In genomic region chr10:88164471-88164870, GRCh38 we compare ENCODE assay signal across 21 cellular contexts.
A peak's percentile ranks its signal among the peaks of the same experiment; 100 is the strongest.
DNase-seq lines count a peak whose midpoint lies in the region; ATAC-seq, FAIRE-seq and TF ChIP-seq lines count a peak whose summit lies in the region.
"Had no signal": no experiment of that assay in that cellular context is flagged by ENCODE, and none has a peak within 500 bp of the region (broad histone marks: within the 10 kb centered on the region; RNA-seq: fewer than 3 reads in every experiment).

No MANE protein-coding gene starts in this region.

- H3K23ac ChIP-seq in IMR-90 (ENCODE audit: low read depth, low read length) (no peak overlapping the region), H1 (ENCODE audit: insufficient read length) (no peak overlapping the region), trophoblast cell (ENCODE audit: low read length) (no peak overlapping the region)

- TF ChIP-seq CTCF in IMR-90 (conservative IDR thresholded peaks at IDR 0.05; ENCODE audit: low read depth, low read length) (no peak), H1 (IDR thresholded peaks at IDR 0.05; ENCODE audit: control extremely low read depth in 1 of 3, insufficient read depth in 1 of 3, low read depth in 1 of 3, low read length in 3 of 3) (no peak), GM20000 (IDR thresholded peaks at IDR 0.05; ENCODE audit: extremely low read depth, missing control alignments) (no peak), psoas muscle (IDR thresholded peaks at IDR 0.05) (no peak), BE2C (IDR thresholded peaks at IDR 0.05; ENCODE audit: low read depth, low read length) (no peak)

- H4K20me1 ChIP-seq in IMR-90 (ENCODE audit: insufficient read depth, low read length) (no peaks in the 10 kb centered on the region), H1 (replicated peaks in 1 of 2; ENCODE audit: control insufficient read depth in 1 of 2, insufficient read depth in 2 of 2, low read length in 2 of 2) (no peaks in the 10 kb centered on the region)

- H3K36me3 Mint-ChIP-seq in activated T-helper 2 cell treated with anti-CD3 and anti-CD28 coated beads, Interferon-gamma antibody, Interleukin-2, Interleukin-4, amounts not matched to agents 10 μg/mL and 5 μg/mL and 100 μg/mL, durations not matched to agents 14 hours and 24 hours and 36 hours (ENCODE audit: low read depth) = peaks cover 4% of the 10 kb centered on the region
- H3K36me3 Mint-ChIP-seq: CD14-positive monocyte had no signal

- no peak overlapping the region for H2AK9ac ChIP-seq in IMR-90 (replicated peaks; ENCODE audit: low read depth, low read length, poor library complexity)

- DNase-seq in G401 (ENCODE audit: low spot score) = peak; percentile 69
- no peak for DNase-seq in IMR-90
- DNase-seq in H1 (ENCODE audit: low read depth in 1 of 2, low spot score in 2 of 2) = no peak
- no peak for DNase-seq in trophoblast cell
- DNase-seq in GM20000 (ENCODE audit: low spot score) = no peak
- no peak for DNase-seq in psoas muscle
- no peak for DNase-seq in BE2C
- DNase-seq in activated T-helper 2 cell treated with anti-CD3 and anti-CD28 coated beads, Interferon-gamma antibody, Interleukin-2, Interleukin-4, amounts not matched to agents 10 μg/mL and 5 μg/mL and 100 μg/mL, durations not matched to agents 14 hours and 24 hours and 36 hours (ENCODE audit: low spot score) = no peak
- DNase-seq: EL, HCEC 1CT, KG1, NCI-H1092 treated with DMSO at 0.1 percent for 48 hours, NCI-H146, NCI-H2029, NCI-H226, NCI-H510A treated with DMSO at 0.1 percent for 48 hours, NCI-H748 treated with DMSO at 0.1 percent for 48 hours, PC-9, SIG-M5 had no signal

- H3K79me1 ChIP-seq in IMR-90 (ENCODE audit: low read depth in 1 of 2, low read length in 2 of 2) (no peaks in the 10 kb centered on the region), H1 (ENCODE audit: low read depth, low read length) (no peaks in the 10 kb centered on the region), trophoblast cell (ENCODE audit: low read length) (no peaks in the 10 kb centered on the region)

- H3K9me3 Mint-ChIP-seq in activated T-helper 2 cell treated with anti-CD3 and anti-CD28 coated beads, Interferon-gamma antibody, Interleukin-2, Interleukin-4, amounts not matched to agents 10 μg/mL and 5 μg/mL and 100 μg/mL, durations not matched to agents 14 hours and 24 hours and 36 hours = peaks cover 19% of the 10 kb centered on the region

- H2BK20ac ChIP-seq in IMR-90 (ENCODE audit: low read depth, low read length) (0 out of 2 replicates have a peak overlapping the region, but pooled peaks have one; percentile 8), H1 (ENCODE audit: low read length) (no peak overlapping the region)

- CTCF ChIA-PET in IMR-90 (lab: Yijun Ruan, JAX) = no interaction called here
- CTCF ChIA-PET in H1 (lab: Charles Lee; ENCODE audit: partially characterized antibody) = interaction anchor here (1.7 kb wide), 1 partner anchor 11 kb away, joined by 3 read pairs; no protein-coding TSS in a partner anchor

- H2BK15ac ChIP-seq in IMR-90 (ENCODE audit: low read depth, low read length) (0 out of 3 replicates have a peak overlapping the region, but pooled peaks have one; percentile 20), H1 (ENCODE audit: low read length) (no peak overlapping the region)

- H3K14ac ChIP-seq in IMR-90 (replicated peaks; ENCODE audit: low read depth, low read length) (no peak overlapping the region), H1 (ENCODE audit: insufficient read length) (no peak overlapping the region), trophoblast cell (ENCODE audit: low read length) (no peak overlapping the region)

- no peak overlapping the region for H2BK120ac ChIP-seq in IMR-90 (ENCODE audit: low read depth, low read length)
- no peak overlapping the region for H2BK120ac ChIP-seq in H1 (replicated peaks; ENCODE audit: low read depth, low read length)
- H2BK120ac ChIP-seq in trophoblast cell (ENCODE audit: insufficient read depth, low read length, poor library complexity) = no peak overlapping the region

- TF ChIP-seq RAD21 in IMR-90 (IDR thresholded peaks at IDR 0.05; ENCODE audit: low read length) (no peak), H1 (IDR thresholded peaks at IDR 0.05 in 1 of 2, conservative IDR thresholded peaks at IDR 0.05 in 1 of 2; ENCODE audit: low read depth in 2 of 2, low read length in 2 of 2) (no peak)

- H3K36me3 ChIP-seq in IMR-90 (ENCODE audit: control insufficient read depth, insufficient read depth, low read length) (no peaks in the 10 kb centered on the region), H1 (ENCODE audit: control insufficient read depth in 2 of 4, insufficient read depth in 4 of 4, low read length in 3 of 4) (no peaks in the 10 kb centered on the region), trophoblast cell (ENCODE audit: control insufficient read depth in 1 of 2, insufficient read depth in 2 of 2, low read length in 2 of 2) (no peaks in the 10 kb centered on the region), psoas muscle (ENCODE audit: insufficient read depth in 1 of 2, low read depth in 1 of 2) (no peaks in the 10 kb centered on the region), BE2C (no peaks in the 10 kb centered on the region)

- no CpG with 5 or more reads among the region's 1 CpG for WGBS in IMR-90 (ENCODE audit: extremely low coverage in 2 of 2, insufficient read length in 1 of 2), 2 experiments
- WGBS in H1 (ENCODE audit: extremely low coverage in 1 of 2, insufficient coverage in 1 of 2, insufficient read length in 1 of 2, insufficient replicate concordance in 2 of 2, low coverage in 1 of 2, low lambda C conversion rate in 2 of 2, missing lambda C conversion rate in 1 of 2), 2 experiments = 92% methylated on average over 1 of the region's 1 CpG; no CpG with 5 or more reads in 1 of the 2 experiments
- no CpG with 5 or more reads among the region's 1 CpG for WGBS in trophoblast cell (ENCODE audit: extremely low coverage, insufficient coverage, insufficient read length)
- 59 to 64% (median 59%) methylated on average over 1 of the region's 1 CpG for WGBS in psoas muscle, 3 donors

- H3K18ac ChIP-seq in IMR-90 (ENCODE audit: low read depth, low read length) (no peak overlapping the region), H1 (ENCODE audit: extremely low read depth, low read length) (no peak overlapping the region), trophoblast cell (ENCODE audit: low read length) (no peak overlapping the region)

- H2AFZ ChIP-seq in IMR-90 (replicated peaks; ENCODE audit: low read length, poor library complexity) = no peak overlapping the region
- H2AFZ ChIP-seq in H1 (ENCODE audit: low read length) = 0 out of 2 replicates have a peak overlapping the region, but pooled peaks have one; percentile 2
- H2AFZ ChIP-seq in trophoblast cell (ENCODE audit: insufficient read depth, low read length, poor library complexity) = no peak overlapping the region
- H2AFZ ChIP-seq: PC-9 had no signal

- H3K27me3 Mint-ChIP-seq in activated T-helper 2 cell treated with anti-CD3 and anti-CD28 coated beads, Interferon-gamma antibody, Interleukin-2, Interleukin-4, amounts not matched to agents 10 μg/mL and 5 μg/mL and 100 μg/mL, durations not matched to agents 14 hours and 24 hours and 36 hours (ENCODE audit: low read depth) = no peaks in the 10 kb centered on the region

- ATAC-seq in IMR-90 (ENCODE audit: low read depth) (no peak), psoas muscle (no peak)

- POLR2A ChIA-PET in IMR-90 (lab: Charles Lee; ENCODE audit: unreplicated experiment) = no interaction called here
- POLR2A ChIA-PET in H1 (lab: Charles Lee; ENCODE audit: partially characterized antibody) = no interaction called here

- H3K9me3 ChIP-seq in IMR-90 (ENCODE audit: control insufficient read depth, insufficient read depth, low read length) (no peaks in the 10 kb centered on the region), H1 (ENCODE audit: insufficient read depth in 2 of 2, low read depth in 1 of 2, low read length in 1 of 2) (no peaks in the 10 kb centered on the region; a peak in 1 of 4 replicates), trophoblast cell (ENCODE audit: insufficient read depth, low read depth, low read length) (no peaks in the 10 kb centered on the region), psoas muscle (no peaks in the 10 kb centered on the region), BE2C (no peaks in the 10 kb centered on the region)

- dilution Hi-C loops in IMR-90 (cut with HindIII; ENCODE audit: low sequenced_read_pairs, unreplicated experiment) = no loop called here

- H3K79me2 ChIP-seq in H1 (ENCODE audit: control insufficient read depth in 1 of 2, insufficient read depth in 2 of 2, low read length in 2 of 2) (no peaks in the 10 kb centered on the region), trophoblast cell (ENCODE audit: control insufficient read depth, insufficient read depth, low read length, poor library complexity) (no peaks in the 10 kb centered on the region)

- H3K27ac Mint-ChIP-seq in activated T-helper 2 cell treated with anti-CD3 and anti-CD28 coated beads, Interferon-gamma antibody, Interleukin-2, Interleukin-4, amounts not matched to agents 10 μg/mL and 5 μg/mL and 100 μg/mL, durations not matched to agents 14 hours and 24 hours and 36 hours = no peak overlapping the region

- no peak overlapping the region for H3K4me3 ChIP-seq in IMR-90 (ENCODE audit: insufficient read depth, low read depth, low read length)
- no peak overlapping the region for H3K4me3 ChIP-seq in H1 (ENCODE audit: extremely low read depth in 1 of 4, insufficient read depth in 2 of 4, low read depth in 3 of 4, low read length in 4 of 4)
- no peak overlapping the region for H3K4me3 ChIP-seq in trophoblast cell (ENCODE audit: low read depth, low read length)
- no peak overlapping the region for H3K4me3 ChIP-seq in psoas muscle
- H3K4me3 ChIP-seq in BE2C (ENCODE audit: low read depth, low read length) = no peak overlapping the region
- H3K4me3 ChIP-seq: PC-9 had no signal

- intact Hi-C loops in IMR-90 (cut with micrococcal nuclease) (no loop called here), psoas muscle (cut with DNase I) (no loop called here)
- intact Hi-C loops in activated T-helper 2 cell treated with anti-CD3 and anti-CD28 coated beads, Interferon-gamma antibody, Interleukin-2, Interleukin-4, amounts not matched to agents 10 μg/mL and 5 μg/mL and 100 μg/mL, durations not matched to agents 14 hours and 24 hours and 36 hours (cut with micrococcal nuclease) = no loop called here

- no peaks in the 10 kb centered on the region for H3K23me2 ChIP-seq in H1 (ENCODE audit: low read depth, low read length)

- H2AK5ac ChIP-seq in IMR-90 (ENCODE audit: low read depth, low read length) (no peak overlapping the region), H1 (ENCODE audit: low read depth, low read length) (no peak overlapping the region), trophoblast cell (ENCODE audit: low read length) (no peak overlapping the region)

- no peak overlapping the region for H3K4me2 ChIP-seq in IMR-90 (ENCODE audit: low read depth, low read length)
- no peak overlapping the region for H3K4me2 ChIP-seq in H1 (ENCODE audit: insufficient read depth in 1 of 2, low read depth in 2 of 2, low read length in 2 of 2)
- no peak overlapping the region for H3K4me2 ChIP-seq in trophoblast cell (ENCODE audit: low read length)
- H3K4me2 ChIP-seq: PC-9 had no signal

- H3K4me1 Mint-ChIP-seq in activated T-helper 2 cell treated with anti-CD3 and anti-CD28 coated beads, Interferon-gamma antibody, Interleukin-2, Interleukin-4, amounts not matched to agents 10 μg/mL and 5 μg/mL and 100 μg/mL, durations not matched to agents 14 hours and 24 hours and 36 hours (ENCODE audit: low read depth) = peaks cover 21% of the 10 kb centered on the region

- no peak overlapping the region for H4K12ac ChIP-seq in trophoblast cell (ENCODE audit: low read depth, low read length)

- in situ Hi-C loops in G401 (cut with HindIII; ENCODE audit: low sequenced_read_pairs) (no loop called here), IMR-90 (cut with MboI; ENCODE audit: low sequenced_read_pairs) (no loop called here)

- BruUV-seq in IMR-90 (replicated peaks; lab: Mats Ljungman, UMichigan) = no TSS peak

- no peak overlapping the region for H4K8ac ChIP-seq in IMR-90 (ENCODE audit: low read depth in 2 of 2, low read length in 2 of 2)
- no peak overlapping the region for H4K8ac ChIP-seq in H1 (ENCODE audit: extremely low read depth, insufficient read depth, low read length)
- H4K8ac ChIP-seq in trophoblast cell (ENCODE audit: low read depth, low read length) = no peak overlapping the region

- no peak overlapping the region for H3K9ac ChIP-seq in IMR-90 (ENCODE audit: low read depth, low read length)
- no peak overlapping the region for H3K9ac ChIP-seq in H1 (replicated peaks in 1 of 4; ENCODE audit: extremely low read depth in 1 of 4, low read depth in 3 of 4, low read length in 3 of 4)
- peak overlapping the region; percentile 17 for H3K9ac ChIP-seq in trophoblast cell (ENCODE audit: low read length)

- H3K4me1 ChIP-seq in IMR-90 (ENCODE audit: control insufficient read depth, insufficient read depth, low read length) = no peaks in the 10 kb centered on the region
- H3K4me1 ChIP-seq in H1 (replicated peaks in 1 of 4; ENCODE audit: control insufficient read depth in 3 of 4, insufficient read depth in 4 of 4, low read length in 3 of 4) = peaks cover 0 to 3% (median 0%) of the 10 kb centered on the region in 4 experiments; a peak in 1 of 7 replicates
- H3K4me1 ChIP-seq in trophoblast cell (ENCODE audit: control insufficient read depth in 1 of 2, insufficient read depth in 2 of 2, low read length in 2 of 2) = peaks cover 0 to 4% of the 10 kb centered on the region in 2 experiments
- no peaks in the 10 kb centered on the region for H3K4me1 ChIP-seq in psoas muscle
- peaks cover 12% of the 10 kb centered on the region for H3K4me1 ChIP-seq in BE2C

- no peak for TF ChIP-seq POLR2A in IMR-90 (IDR thresholded peaks at IDR 0.05; ENCODE audit: low read depth, low read length)
- no peak for TF ChIP-seq POLR2A in H1 (IDR thresholded peaks at IDR 0.05; ENCODE audit: control extremely low read depth in 1 of 2, low read depth in 2 of 2, low read length in 2 of 2)

- H3K9me1 ChIP-seq in IMR-90 (ENCODE audit: insufficient read depth, low read length) = no peaks in the 10 kb centered on the region

- no peak for TF ChIP-seq EP300 in H1 (IDR thresholded peaks at IDR 0.05; ENCODE audit: borderline replicate concordance in 1 of 2, low read depth in 2 of 2, low read length in 2 of 2)

- FAIRE-seq in H1 (lab: Jason Lieb, UNC) = no peak
- FAIRE-seq: A204.1 had no signal

- H3K27ac ChIP-seq in IMR-90 (ENCODE audit: insufficient read depth, low read length) = no peak overlapping the region
- H3K27ac ChIP-seq in H1 (ENCODE audit: low read depth, low read length) = no peak overlapping the region
- no peak overlapping the region for H3K27ac ChIP-seq in trophoblast cell (ENCODE audit: low read depth, low read length)
- no peak overlapping the region for H3K27ac ChIP-seq in psoas muscle
- H3K27ac ChIP-seq: PC-9 had no signal

- H2BK12ac ChIP-seq in H1 (ENCODE audit: low read depth, low read length) (no peak overlapping the region), trophoblast cell (ENCODE audit: low read length) (no peak overlapping the region)

- H4K91ac ChIP-seq in IMR-90 (ENCODE audit: insufficient read depth, low read depth, low read length) = no peak overlapping the region
- H4K91ac ChIP-seq in H1 (replicated peaks; ENCODE audit: insufficient read length, low read length) = no peak overlapping the region
- H4K91ac ChIP-seq in trophoblast cell (ENCODE audit: low read depth, low read length) = no peak overlapping the region

- no peak overlapping the region for H2BK5ac ChIP-seq in IMR-90 (ENCODE audit: low read depth, low read length, poor library complexity, severe bottlenecking)
- no peak overlapping the region for H2BK5ac ChIP-seq in H1 (ENCODE audit: low read depth, low read length)
- no peak overlapping the region for H2BK5ac ChIP-seq in trophoblast cell (ENCODE audit: low read depth, low read length, poor library complexity)

- no peak overlapping the region for H3K4me3 Mint-ChIP-seq in activated T-helper 2 cell treated with anti-CD3 and anti-CD28 coated beads, Interferon-gamma antibody, Interleukin-2, Interleukin-4, amounts not matched to agents 10 μg/mL and 5 μg/mL and 100 μg/mL, durations not matched to agents 14 hours and 24 hours and 36 hours (ENCODE audit: low read depth)
- H3K4me3 Mint-ChIP-seq: CD14-positive monocyte had no signal

- H3K4ac ChIP-seq in IMR-90 (ENCODE audit: low read depth, low read length) (no peak overlapping the region; the same call in 1 of the 2 replicates), H1 (replicated peaks; ENCODE audit: insufficient read length, low read depth, low read length) (no peak overlapping the region), trophoblast cell (ENCODE audit: low read depth, low read length) (no peak overlapping the region)

- H4K5ac ChIP-seq in IMR-90 (ENCODE audit: low read depth, low read length) (no peak overlapping the region), H1 (ENCODE audit: insufficient read length, low read depth, low read length) (no peak overlapping the region)

- H3K56ac ChIP-seq in IMR-90 (ENCODE audit: extremely low read depth, insufficient read depth, low read length) (no peak overlapping the region), H1 (replicated peaks; ENCODE audit: insufficient read length, low read depth, low read length) (no peak overlapping the region)

- H3K27me3 ChIP-seq in IMR-90 (ENCODE audit: control insufficient read depth, insufficient read depth, low read length) (no peaks in the 10 kb centered on the region), H1 (replicated peaks in 1 of 4; ENCODE audit: control insufficient read depth in 3 of 4, extremely low read depth in 1 of 4, insufficient read depth in 3 of 4, low read length in 3 of 4) (no peaks in the 10 kb centered on the region), trophoblast cell (ENCODE audit: insufficient read depth, low read length) (no peaks in the 10 kb centered on the region), psoas muscle (ENCODE audit: insufficient read depth in 3 of 3, low read length in 2 of 3) (no peaks in the 10 kb centered on the region), BE2C (no peaks in the 10 kb centered on the region)
